1 cellular context compared by ENCODE assay signal in the genomic region with DNA sequence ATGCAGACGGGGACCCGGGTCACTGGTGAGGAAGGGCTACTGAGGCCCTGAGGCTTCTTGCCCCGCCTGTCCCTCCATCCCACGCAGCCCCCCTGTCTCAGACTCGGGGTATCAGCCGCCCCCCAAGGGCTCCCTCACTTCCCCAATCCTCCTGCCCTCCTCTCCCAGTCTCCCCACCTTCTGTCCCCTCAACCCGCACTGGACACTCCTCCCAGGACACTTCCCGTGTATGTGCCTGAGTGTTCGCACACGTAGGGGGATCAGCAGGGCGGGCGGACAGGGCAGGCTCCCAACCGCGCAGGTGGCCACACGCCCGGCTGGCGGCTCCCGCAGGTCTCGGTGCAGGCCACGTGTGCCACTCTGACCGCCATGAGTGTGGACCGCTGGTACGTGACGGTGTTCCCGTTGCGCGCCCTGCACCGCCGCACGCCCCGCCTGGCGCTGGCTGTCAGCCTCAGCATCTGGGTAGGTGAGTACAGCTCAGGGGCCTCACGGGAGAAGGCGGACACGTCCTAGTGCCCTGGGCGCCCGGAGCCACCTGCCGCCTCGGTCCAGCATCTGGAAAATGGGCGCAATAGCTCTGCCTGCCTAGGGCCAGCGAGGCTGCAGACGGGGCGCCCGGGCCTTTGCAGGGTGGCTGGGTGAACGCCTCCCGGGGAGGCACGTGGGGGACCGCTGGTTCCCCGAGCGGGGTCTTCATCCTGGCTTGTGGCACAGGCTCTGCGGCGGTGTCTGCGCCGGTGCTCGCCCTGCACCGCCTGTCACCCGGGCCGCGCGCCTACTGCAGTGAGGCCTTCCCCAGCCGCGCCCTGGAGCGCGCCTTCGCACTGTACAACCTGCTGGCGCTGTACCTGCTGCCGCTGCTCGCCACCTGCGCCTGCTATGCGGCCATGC.
TF ChIP-seq lines count a peak whose summit lies in the region.

No MANE protein-coding gene starts in this region.

TF ChIP-seq in HEK293, 187 proteins besides CTCF, POLR2A, EP300 and RAD21 (continued from another document):
- TF ChIP-seq, protein P1, sequence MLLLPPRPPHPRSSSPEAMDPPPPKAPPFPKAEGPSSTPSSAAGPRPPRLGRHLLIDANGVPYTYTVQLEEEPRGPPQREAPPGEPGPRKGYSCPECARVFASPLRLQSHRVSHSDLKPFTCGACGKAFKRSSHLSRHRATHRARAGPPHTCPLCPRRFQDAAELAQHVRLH (tag by site-specific recombination; IDR thresholded peaks at IDR 0.05) = 0 out of 2 replicates have a peak, but pooled peaks have one; percentile 40
- TF ChIP-seq YY1 (tag by site-specific recombination; IDR thresholded peaks at IDR 0.05) (peak; percentile 52; the same call in 1 of the 2 replicates), ZNF701 (tag by site-specific recombination; IDR thresholded peaks at IDR 0.05) (no peak), ZNF214 (tag by site-specific recombination; IDR thresholded peaks at IDR 0.05; ENCODE audit: borderline replicate concordance) (no peak), YY2 (tag by site-specific recombination; IDR thresholded peaks at IDR 0.05) (0 out of 2 replicates have a peak, but pooled peaks have one; percentile 25), ZNF335 (tag by site-specific recombination; conservative IDR thresholded peaks at IDR 0.05) (peak; percentile 98), ZNF791 (tag by site-specific recombination; IDR thresholded peaks at IDR 0.05) (no peak), GLIS1 (tag by site-specific recombination; IDR thresholded peaks at IDR 0.05) (peak; percentile 63), ZNF114 (tag by site-specific recombination; IDR thresholded peaks at IDR 0.05) (no peak), ZNF549 (tag by site-specific recombination; IDR thresholded peaks at IDR 0.05) (no peak), ZNF121 (tag by site-specific recombination; IDR thresholded peaks at IDR 0.05) (no peak), ZBTB8A (tag by site-specific recombination; IDR thresholded peaks at IDR 0.05) (peak; percentile 74; the same call in 1 of the 2 replicates), ZBTB20 (tag by site-specific recombination; IDR thresholded peaks at IDR 0.05) (peak; percentile 37; the same call in 1 of the 2 replicates), OSR2 (tag by site-specific recombination; IDR thresholded peaks at IDR 0.05) (no peak), ZIC2 (tag by site-specific recombination; IDR thresholded peaks at IDR 0.05) (peak; percentile 77), ZEB2 (tag by site-specific recombination; IDR thresholded peaks at IDR 0.05) (peak; percentile 88), ZNF24 (tag by site-specific recombination; IDR thresholded peaks at IDR 0.05) (peak; percentile 77; the same call in 1 of the 2 replicates), ZNF76 (tag by site-specific recombination; IDR thresholded peaks at IDR 0.05; ENCODE audit: borderline replicate concordance, low read depth) (0 out of 2 replicates have a peak, but pooled peaks have one; percentile 16)
- TF ChIP-seq, protein P2, sequence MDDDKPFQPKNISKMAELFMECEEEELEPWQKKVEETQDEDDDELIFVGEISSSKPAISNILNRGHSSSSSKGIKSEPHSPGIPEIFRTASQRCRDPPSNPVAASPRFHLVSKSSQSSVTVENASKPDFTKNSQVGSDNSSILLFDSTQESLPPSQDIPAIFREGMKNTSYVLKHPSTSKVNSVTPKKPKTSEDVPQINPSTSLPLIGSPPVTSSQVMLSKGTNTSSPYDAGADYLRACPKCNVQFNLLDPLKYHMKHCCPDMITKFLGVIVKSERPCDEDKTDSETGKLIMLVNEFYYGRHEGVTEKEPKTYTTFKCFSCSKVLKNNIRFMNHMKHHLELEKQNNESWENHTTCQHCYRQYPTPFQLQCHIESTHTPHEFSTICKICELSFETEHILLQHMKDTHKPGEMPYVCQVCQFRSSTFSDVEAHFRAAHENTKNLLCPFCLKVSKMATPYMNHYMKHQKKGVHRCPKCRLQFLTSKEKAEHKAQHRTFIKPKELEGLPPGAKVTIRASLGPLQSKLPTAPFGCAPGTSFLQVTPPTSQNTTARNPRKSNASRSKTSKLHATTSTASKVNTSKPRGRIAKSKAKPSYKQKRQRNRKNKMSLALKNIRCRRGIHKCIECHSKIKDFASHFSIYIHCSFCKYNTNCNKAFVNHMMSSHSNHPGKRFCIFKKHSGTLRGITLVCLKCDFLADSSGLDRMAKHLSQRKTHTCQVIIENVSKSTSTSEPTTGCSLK (tag by site-specific recombination; IDR thresholded peaks at IDR 0.05) = no peak
